Comparison of ENCODE assay signal across 21 cellular contexts in genomic region chr1:33247537-33247936, GRCh38. TPM values are rescaled to one million over a fixed set of nuclear protein-coding genes. Genes with fewer than 3 reads are reported as not detected.
DNase-seq lines count a peak whose midpoint lies in the region; ATAC-seq, FAIRE-seq and TF ChIP-seq lines count a peak whose summit lies in the region.
"Had no signal": no experiment of that assay in that cellular context is flagged by ENCODE, and none has a peak within 500 bp of the region (broad histone marks: within the 10 kb centered on the region; RNA-seq: fewer than 3 reads in every experiment).

No MANE protein-coding gene starts in this region.

- 0 out of 2 replicates have a peak overlapping the region, but pooled peaks have one; percentile 1 for H2BK12ac ChIP-seq in H1 (ENCODE audit: low read depth, low read length)

- no peak overlapping the region for H2BK15ac ChIP-seq in H1 (ENCODE audit: low read length)
- H2BK15ac ChIP-seq in mesendoderm (replicated peaks; ENCODE audit: low read depth) = no peak overlapping the region

- H3K79me1 ChIP-seq in H1 (ENCODE audit: low read depth, low read length) = no peaks in the 10 kb centered on the region
- no peaks in the 10 kb centered on the region for H3K79me1 ChIP-seq in mesendoderm (ENCODE audit: low read length)

- H3K9me3 ChIP-seq in H1 (ENCODE audit: insufficient read depth in 2 of 2, low read depth in 1 of 2, low read length in 1 of 2) = no peaks in the 10 kb centered on the region
- H3K9me3 ChIP-seq: A549, BE2C had no signal

- H3K4me1 Mint-ChIP-seq in GM23338 = peaks cover 24% of the 10 kb centered on the region
- H3K4me1 Mint-ChIP-seq: CD8-positive, alpha-beta memory T cell had no signal

- H3K4ac ChIP-seq in H1 (replicated peaks; ENCODE audit: insufficient read length, low read depth, low read length) (no peak overlapping the region), mesendoderm (ENCODE audit: low read depth, low read length) (no peak overlapping the region)

- H3K9me3 Mint-ChIP-seq in GM23338 = no peaks in the 10 kb centered on the region; the same call in 2 of the 3 replicates
- peaks cover 0 to 5% of the 10 kb centered on the region in 2 donors for H3K9me3 Mint-ChIP-seq in activated naive CD4-positive, alpha-beta T cell treated with anti-CD3 and anti-CD28 coated beads, Interleukin-2, amount 50 U/mL, for 72 hours
- H3K9me3 Mint-ChIP-seq: CD4-positive, alpha-beta T cell; CD8-positive, alpha-beta memory T cell; H9 had no signal

- H3K4me3 Mint-ChIP-seq in GM23338 = no peak overlapping the region
- H3K4me3 Mint-ChIP-seq: CD4-positive, alpha-beta T cell; CD8-positive, alpha-beta memory T cell; H9 had no signal

- FAIRE-seq in H1 (lab: Jason Lieb, UNC) (no peak), GM12892 (lab: Jason Lieb, UNC) (no peak)
- FAIRE-seq: A549, GM12891 had no signal

- H3K27ac Mint-ChIP-seq in GM23338 = no peak overlapping the region
- H3K27ac Mint-ChIP-seq in activated naive CD4-positive, alpha-beta T cell treated with anti-CD3 and anti-CD28 coated beads, Interleukin-2, amount 50 U/mL, for 72 hours = no peak overlapping the region
- H3K27ac Mint-ChIP-seq: CD4-positive, alpha-beta T cell; CD8-positive, alpha-beta memory T cell; H9 had no signal

- H3K4me1 ChIP-seq in GM23338 (ENCODE audit: insufficient read depth) (peaks cover 29% of the 10 kb centered on the region), H1 (replicated peaks in 1 of 4; ENCODE audit: control insufficient read depth in 3 of 4, insufficient read depth in 4 of 4, low read length in 3 of 4) (peaks cover 0 to 6% (median 3%) of the 10 kb centered on the region in 4 experiments; a peak in 4 of 7 replicates), mesendoderm (ENCODE audit: control insufficient read depth, low read depth, low read length) (peaks cover 16% of the 10 kb centered on the region)
- H3K4me1 ChIP-seq: A549, BE2C had no signal

- CTCF ChIA-PET in H1 (lab: Charles Lee; ENCODE audit: partially characterized antibody) = interaction anchor here (1.2 to 1.4 kb wide), 2 partner anchors 13 to 51 kb away, joined by 4 to 5 read pairs; no protein-coding TSS in a partner anchor

- H3F3A ChIP-seq in GM23338 (replicated peaks; ENCODE audit: low read depth) = no peaks in the 10 kb centered on the region

- no peak overlapping the region for H2BK5ac ChIP-seq in H1 (ENCODE audit: low read depth, low read length)
- H2BK5ac ChIP-seq in mesendoderm (ENCODE audit: low read length) = no peak overlapping the region

- H3K18ac ChIP-seq in H1 (ENCODE audit: extremely low read depth, low read length) (no peak overlapping the region; the same call in 1 of the 2 replicates), mesendoderm (ENCODE audit: low read length) (no peak overlapping the region)

- H4K8ac ChIP-seq in H1 (ENCODE audit: extremely low read depth, insufficient read depth, low read length) = no peak overlapping the region
- no peak overlapping the region for H4K8ac ChIP-seq in mesendoderm (ENCODE audit: low read depth, low read length)

- H3K23me2 ChIP-seq in H1 (ENCODE audit: low read depth, low read length) = peaks cover 2% of the 10 kb centered on the region; the same call in 1 of the 2 replicates

- H3K27ac ChIP-seq in GM23338 (ENCODE audit: low read depth) (no peak overlapping the region), H1 (ENCODE audit: low read depth, low read length) (no peak overlapping the region), mesendoderm (ENCODE audit: low read depth, low read length) (no peak overlapping the region)
- H3K27ac ChIP-seq: A549; BLaER1 treated with 17β-estradiol and CSF1 and Interleukin-3, amounts not matched to agents 10 nM and 100 nM had no signal

- H4K91ac ChIP-seq in H1 (replicated peaks; ENCODE audit: insufficient read length, low read length) = no peak overlapping the region

- 72% methylated on average over 7 of the region's 7 CpGs; no CpG with 5 or more reads in 1 of the 2 experiments for WGBS in H1 (ENCODE audit: extremely low coverage in 1 of 2, insufficient coverage in 1 of 2, insufficient read length in 1 of 2, insufficient replicate concordance in 2 of 2, low coverage in 1 of 2, low lambda C conversion rate in 2 of 2, missing lambda C conversion rate in 1 of 2), 2 experiments
- no CpG with 5 or more reads among the region's 7 CpGs for WGBS in mesendoderm (ENCODE audit: extremely low coverage, insufficient coverage, low lambda C conversion rate)

- H3K4me3 ChIP-seq in GM23338 (0 out of 2 replicates have a peak overlapping the region, but pooled peaks have one; percentile 26), H1 (ENCODE audit: extremely low read depth in 1 of 4, insufficient read depth in 2 of 4, low read depth in 3 of 4, low read length in 4 of 4) (no peak overlapping the region), mesendoderm (ENCODE audit: low read length) (no peak overlapping the region)
- H3K4me3 ChIP-seq: A549; BLaER1 treated with 17β-estradiol and CSF1 and Interleukin-3, amounts not matched to agents 10 nM and 100 nM had no signal

- H3K27me3 Mint-ChIP-seq in GM23338 (ENCODE audit: insufficient read depth, low read depth, poor library complexity) = peaks cover 5% of the 10 kb centered on the region

- DNase-seq in GM23338 (ENCODE audit: low spot score) = no peak
- DNase-seq in H1 (ENCODE audit: low read depth in 1 of 2, low spot score in 2 of 2) = no peak
- DNase-seq in mesendoderm = no peak
- DNase-seq in activated naive CD4-positive, alpha-beta T cell treated with anti-CD3 and anti-CD28 coated beads, Interleukin-2, amount 50 U/mL, for 72 hours (ENCODE audit: low spot score in 2 of 2) = no peak
- no peak for DNase-seq in NK-92 treated with Interleukin-12 subunit alpha and Interleukin-12 subunit beta, amount 100 ng/mL, for 24 hours (lab: John Stamatoyannopoulos, UW)
- DNase-seq in GM12892 (ENCODE audit: insufficient read length) = no peak
- DNase-seq: 8988T; ACHN; AML-193; BE2C; CD4-positive, alpha-beta T cell; CD8-positive, alpha-beta memory T cell; DMS53; DMS79 treated with DMSO at 0.1 percent for 48 hours; GF-D8; H9 had no signal

- H3K9ac ChIP-seq in H1 (replicated peaks in 1 of 4; ENCODE audit: extremely low read depth in 1 of 4, low read depth in 3 of 4, low read length in 3 of 4) = no peak overlapping the region
- H3K9ac ChIP-seq in mesendoderm (ENCODE audit: low read length) = no peak overlapping the region
- H3K9ac ChIP-seq: BLaER1 treated with 17β-estradiol and CSF1 and Interleukin-3, amounts not matched to agents 10 nM and 100 nM had no signal

- TF ChIP-seq CTCF in GM23338 (conservative IDR thresholded peaks at IDR 0.05; ENCODE audit: low read depth in 2 of 2) (no peak), H1 (IDR thresholded peaks at IDR 0.05; ENCODE audit: control extremely low read depth in 1 of 3, insufficient read depth in 1 of 3, low read depth in 1 of 3, low read length in 3 of 3) (no peak)

- TF ChIP-seq EP300 in H1 (IDR thresholded peaks at IDR 0.05; ENCODE audit: borderline replicate concordance in 1 of 2, low read depth in 2 of 2, low read length in 2 of 2) = no peak

- no peak overlapping the region for H2BK20ac ChIP-seq in H1 (ENCODE audit: low read length)

- peak; percentile 55 for ATAC-seq in GM23338
- no peak for ATAC-seq in activated naive CD4-positive, alpha-beta T cell treated with anti-CD3 and anti-CD28 coated beads, Interleukin-2, amount 50 U/mL, for 72 hours
- ATAC-seq: A549, HCT116 had no signal

- H3K27me3 ChIP-seq in GM23338 (ENCODE audit: insufficient read depth) = peaks cover 8% of the 10 kb centered on the region; the same call in 1 of the 2 replicates
- peaks cover 0 to 2% (median 0%) of the 10 kb centered on the region in 4 experiments; a peak in 1 of 7 replicates for H3K27me3 ChIP-seq in H1 (replicated peaks in 1 of 4; ENCODE audit: control insufficient read depth in 3 of 4, extremely low read depth in 1 of 4, insufficient read depth in 3 of 4, low read length in 3 of 4)
- H3K27me3 ChIP-seq in mesendoderm (ENCODE audit: insufficient read depth, low read length, poor library complexity) = no peaks in the 10 kb centered on the region
- H3K27me3 ChIP-seq: BE2C; BLaER1 treated with 17β-estradiol and CSF1 and Interleukin-3, amounts not matched to agents 10 nM and 100 nM had no signal

- H3K56ac ChIP-seq in H1 (replicated peaks; ENCODE audit: insufficient read length, low read depth, low read length) (no peak overlapping the region), mesendoderm (ENCODE audit: low read length) (peak overlapping the region; percentile 15)

- H3K36me3 ChIP-seq in GM23338 (ENCODE audit: insufficient read depth) (no peaks in the 10 kb centered on the region), H1 (ENCODE audit: control insufficient read depth in 2 of 4, insufficient read depth in 4 of 4, low read length in 3 of 4) (no peaks in the 10 kb centered on the region), mesendoderm (ENCODE audit: control insufficient read depth, insufficient read depth, low read length) (no peaks in the 10 kb centered on the region)
- H3K36me3 ChIP-seq: BE2C; BLaER1 treated with 17β-estradiol and CSF1 and Interleukin-3, amounts not matched to agents 10 nM and 100 nM had no signal

- TF ChIP-seq RAD21 in H1 (IDR thresholded peaks at IDR 0.05 in 1 of 2, conservative IDR thresholded peaks at IDR 0.05 in 1 of 2; ENCODE audit: low read depth in 2 of 2, low read length in 2 of 2) = no peak

- H3K4me2 ChIP-seq in GM23338 (peak overlapping the region; percentile 64), H1 (ENCODE audit: insufficient read depth in 1 of 2, low read depth in 2 of 2, low read length in 2 of 2) (0 out of 4 replicates have a peak overlapping the region, but pooled peaks of 1 of the 2 experiments have one; percentile 18), mesendoderm (ENCODE audit: low read length) (no peak overlapping the region)
- H3K4me2 ChIP-seq: A549; BLaER1 treated with 17β-estradiol and CSF1 and Interleukin-3, amounts not matched to agents 10 nM and 100 nM had no signal

- H3K79me2 ChIP-seq in GM23338 (replicated peaks; ENCODE audit: insufficient read depth) = no peaks in the 10 kb centered on the region
- H3K79me2 ChIP-seq in H1 (ENCODE audit: control insufficient read depth in 1 of 2, insufficient read depth in 2 of 2, low read length in 2 of 2) = no peaks in the 10 kb centered on the region
- no peaks in the 10 kb centered on the region for H3K79me2 ChIP-seq in mesendoderm (ENCODE audit: control insufficient read depth, insufficient read depth, low read length)

- 0 out of 2 replicates have a peak, but pooled peaks cover 2% of the 10 kb centered on the region for H3K9me2 ChIP-seq in GM23338 (ENCODE audit: insufficient read depth)

- H3K23ac ChIP-seq in H1 (ENCODE audit: insufficient read length) (no peak overlapping the region), mesendoderm (ENCODE audit: low read length) (no peak overlapping the region)

- no peaks in the 10 kb centered on the region; the same call in 2 of the 3 replicates for H3K36me3 Mint-ChIP-seq in GM23338 (ENCODE audit: low read depth)
- H3K36me3 Mint-ChIP-seq in activated naive CD4-positive, alpha-beta T cell treated with anti-CD3 and anti-CD28 coated beads, Interleukin-2, amount 50 U/mL, for 72 hours = no peaks in the 10 kb centered on the region
- H3K36me3 Mint-ChIP-seq: CD14-positive monocyte; CD8-positive, alpha-beta memory T cell had no signal

- TF ChIP-seq POLR2A in H1 (IDR thresholded peaks at IDR 0.05; ENCODE audit: control extremely low read depth in 1 of 2, low read depth in 2 of 2, low read length in 2 of 2) = no peak
- TF ChIP-seq POLR2A in GM12892 (IDR thresholded peaks at IDR 0.05; ENCODE audit: low read depth, low read length) = no peak

- no peak overlapping the region for H3K14ac ChIP-seq in H1 (ENCODE audit: insufficient read length)

- POLR2A ChIA-PET in H1 (lab: Charles Lee; ENCODE audit: partially characterized antibody) = interaction anchor here (0.6 to 1.2 kb wide), 3 partner anchors 66 to 1607 kb away, joined by 3 to 5 read pairs (median 3); partner anchors contain the start of gene TRIM62

- H2AK5ac ChIP-seq in H1 (ENCODE audit: low read depth, low read length) (no peak overlapping the region), mesendoderm (ENCODE audit: low read length) (peak overlapping the region; percentile 57)

- H2AFZ ChIP-seq in GM23338 (peak overlapping the region; percentile 59; the same call in 1 of the 2 replicates), H1 (ENCODE audit: low read length) (0 out of 2 replicates have a peak overlapping the region, but pooled peaks have one; percentile 56)

- H2BK120ac ChIP-seq in H1 (replicated peaks; ENCODE audit: low read depth, low read length) = no peak overlapping the region
- no peak overlapping the region for H2BK120ac ChIP-seq in mesendoderm (ENCODE audit: low read depth, low read length)

- H4K5ac ChIP-seq in H1 (ENCODE audit: insufficient read length, low read depth, low read length) (no peak overlapping the region), mesendoderm (ENCODE audit: low read length) (no peak overlapping the region)

- H4K20me1 ChIP-seq in GM23338 (replicated peaks; ENCODE audit: insufficient read depth) (no peaks in the 10 kb centered on the region), H1 (replicated peaks in 1 of 2; ENCODE audit: control insufficient read depth in 1 of 2, insufficient read depth in 2 of 2, low read length in 2 of 2) (no peaks in the 10 kb centered on the region)
- H4K20me1 ChIP-seq: BLaER1 treated with 17β-estradiol and CSF1 and Interleukin-3, amounts not matched to agents 10 nM and 100 nM had no signal

RNA-seq across cellular contexts. Expression of gene ZNF362, which starts 8.8 kb away (rescaled TPM):
- 10.0 and 11.0 TPM in 2 replicates for total RNA-seq in GM23338 (2014; rRNA removed; shearing (Covaris generic))
- polyA plus RNA-seq in GM23338 (2016; fragmentation: Nextera tagmentation; extraction: Ambion mirVana) = 12.9 and 16.8 TPM in 2 replicates
- 27.8 and 30.0 TPM in 2 replicates for total RNA-seq in H1 (2021; fragmentation: NEBNext Ultra II Directional; extraction: Animal tissue kit (Norgen Biotek cat#: 25700))
- 24.2 and 40.4 TPM in 2 replicates for polyA plus RNA-seq in H1 (2011; rRNA removed)
- polyA plus RNA-seq in H1 (2011; cell fraction: cytosol; rRNA removed) = 16.1 TPM
- polyA plus RNA-seq in H1 (2011; cell fraction: nucleus; rRNA removed) = 24.6 TPM
- 15.4 to 21.7 TPM (median 18.6 TPM) in 4 replicates for polyA plus RNA-seq in H1 (2012, experiment 1 of 2)
- 16.3 TPM for polyA plus RNA-seq in H1 (2012, experiment 2 of 2)
- polyA plus RNA-seq in H1 (2013, experiment 1 of 2) = 20.9 TPM
- 20.1 TPM for polyA plus RNA-seq in H1 (2013, experiment 2 of 2)
- polyA minus RNA-seq in H1 (2011; rRNA and poly(A)+ RNA removed) = 14.9 and 19.7 TPM in 2 replicates
- polyA minus RNA-seq in H1 (2011; cell fraction: cytosol; rRNA and poly(A)+ RNA removed) = 17.6 TPM
- polyA minus RNA-seq in H1 (2011; cell fraction: nucleus; rRNA and poly(A)+ RNA removed) = 17.4 TPM
- 25.3 TPM for polyA plus RNA-seq in mesendoderm (2013, experiment 1 of 2)
- 25.7 TPM for polyA plus RNA-seq in mesendoderm (2013, experiment 2 of 2)
- 10 to 100 TPM in 1 of 2 donors, 1 to 10 TPM in 1; 3.0 to 14.1 TPM for total RNA-seq in activated naive CD4-positive, alpha-beta T cell treated with anti-CD3 and anti-CD28 coated beads, Interleukin-2, amount 50 U/mL, for 72 hours
- 1.9 TPM for polyA plus RNA-seq in GM12892 (2012; ENCODE audit: missing spikeins)
